Comparison of ENCODE assay signal across 8 cellular contexts in the genomic region with DNA sequence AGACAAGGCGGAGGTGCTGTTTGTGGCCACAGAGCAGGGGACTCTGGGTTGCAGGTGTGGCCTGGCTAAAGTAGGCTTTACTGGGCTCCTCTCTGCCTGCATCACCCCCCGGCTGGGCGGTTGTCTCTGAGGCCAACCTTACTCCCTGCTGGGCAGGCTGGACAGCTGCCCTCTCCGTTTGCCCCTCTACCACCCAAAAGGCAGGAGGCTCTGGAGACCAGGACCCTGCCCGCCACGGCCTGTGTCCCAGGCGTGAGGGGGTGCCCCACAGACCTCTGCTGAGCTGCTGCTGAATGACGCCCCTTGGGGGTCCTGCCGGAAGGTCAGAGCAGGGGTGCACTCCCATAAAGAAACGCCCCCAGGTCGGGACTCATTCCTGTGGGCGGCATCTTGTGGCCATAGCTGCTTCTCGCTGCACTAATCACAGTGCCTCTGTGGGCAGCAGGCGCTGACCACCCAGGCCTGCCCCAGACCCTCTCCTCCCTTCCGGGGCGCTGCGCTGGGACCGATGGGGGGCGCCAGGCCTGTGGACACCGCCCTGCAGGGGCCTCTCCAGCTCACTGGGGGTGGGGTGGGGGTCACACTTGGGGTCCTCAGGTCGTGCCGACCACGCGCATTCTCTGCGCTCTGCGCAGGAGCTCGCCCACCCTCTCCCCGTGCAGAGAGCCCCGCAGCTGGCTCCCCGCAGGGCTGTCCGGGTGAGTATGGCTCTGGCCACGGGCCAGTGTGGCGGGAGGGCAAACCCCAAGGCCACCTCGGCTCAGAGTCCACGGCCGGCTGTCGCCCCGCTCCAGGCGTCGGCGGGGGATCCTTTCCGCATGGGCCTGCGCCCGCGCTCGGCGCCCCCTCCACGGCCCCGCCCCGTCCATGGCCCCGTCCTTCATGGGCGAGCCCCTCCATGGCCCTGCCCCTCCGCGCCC. TPM values are rescaled to one million over a fixed set of nuclear protein-coding genes. Genes with fewer than 3 reads are reported as not detected.
A peak's percentile ranks its signal among the peaks of the same experiment; 100 is the strongest.
DNase-seq lines count a peak whose midpoint lies in the region; ATAC-seq and TF ChIP-seq lines count a peak whose summit lies in the region.

No MANE protein-coding gene starts in this region.

- no peak for DNase-seq in activated CD8-positive, alpha-beta memory T cell treated with anti-CD3 and anti-CD28 coated beads, Interleukin-2, amount 10 ng/mL, durations not matched to agents 7 days and 5 days
- DNase-seq in activated CD8-positive, alpha-beta memory T cell treated with anti-CD3 and anti-CD28 coated beads, Interleukin-2, amount 50 U/mL, for 48 hours: no peak
- DNase-seq in activated B cell treated with CpG ODN at 0.5 μM for 24 hours: no peak
- peak; percentile 6 for DNase-seq in stimulated activated naive CD8-positive, alpha-beta T cell treated with anti-CD3 and anti-CD28 coated beads, Interleukin-15, Interleukin-2, amounts not matched to agents 100 U/mL and 50 U/mL, for 24 hours
- DNase-seq in AG20443 (ENCODE audit: low spot score): no peak
- no peak for DNase-seq in NCI-H446 (lab: John Stamatoyannopoulos, UW)

- H3K27me3 Mint-ChIP-seq in activated CD8-positive, alpha-beta memory T cell treated with anti-CD3 and anti-CD28 coated beads, Interleukin-2, amount 10 ng/mL, durations not matched to agents 7 days and 5 days: no peaks in the 10 kb centered on the region
- no peaks in the 10 kb centered on the region for H3K27me3 Mint-ChIP-seq in activated B cell treated with CpG ODN at 0.5 μM for 24 hours

- peak overlapping the region; percentile 53 for H3K4me3 ChIP-seq in iPS-11a (ENCODE audit: low read depth, low read length)

- peak overlapping the region; percentile 33 for H3K4me3 Mint-ChIP-seq in activated CD8-positive, alpha-beta memory T cell treated with anti-CD3 and anti-CD28 coated beads, Interleukin-2, amount 10 ng/mL, durations not matched to agents 7 days and 5 days
- H3K4me3 Mint-ChIP-seq in activated B cell treated with CpG ODN at 0.5 μM for 24 hours: peak overlapping the region; percentile 19

- intact Hi-C loops in activated B cell treated with CpG ODN at 0.5 μM for 24 hours (cut with micrococcal nuclease): loop anchor here (1.0 to 10.0 kb wide), 11 partner anchors 12 to 1359 kb away; a partner anchor contains a TSS

- peaks cover 22% of the 10 kb centered on the region for H3K4me1 Mint-ChIP-seq in activated CD8-positive, alpha-beta memory T cell treated with anti-CD3 and anti-CD28 coated beads, Interleukin-2, amount 10 ng/mL, durations not matched to agents 7 days and 5 days
- H3K4me1 Mint-ChIP-seq in activated B cell treated with CpG ODN at 0.5 μM for 24 hours: peaks cover 31% of the 10 kb centered on the region

- no peak overlapping the region for H3K27ac Mint-ChIP-seq in activated CD8-positive, alpha-beta memory T cell treated with anti-CD3 and anti-CD28 coated beads, Interleukin-2, amount 10 ng/mL, durations not matched to agents 7 days and 5 days
- no peak overlapping the region for H3K27ac Mint-ChIP-seq in activated B cell treated with CpG ODN at 0.5 μM for 24 hours

- no peaks in the 10 kb centered on the region for H3K36me3 Mint-ChIP-seq in activated CD8-positive, alpha-beta memory T cell treated with anti-CD3 and anti-CD28 coated beads, Interleukin-2, amount 10 ng/mL, durations not matched to agents 7 days and 5 days
- peaks cover 7% of the 10 kb centered on the region for H3K36me3 Mint-ChIP-seq in activated B cell treated with CpG ODN at 0.5 μM for 24 hours (ENCODE audit: low read depth)

- POLR2A ChIA-PET in activated B cell treated with CpG ODN at 0.5 μM for 24 hours (lab: Charles Lee): interaction anchor here (0.6 to 4.3 kb wide), 9 partner anchors 12 to 1190 kb away, joined by 3 to 29 read pairs (median 8); a partner anchor contains a TSS

- peak; percentile 68 for ATAC-seq in activated CD8-positive, alpha-beta memory T cell treated with anti-CD3 and anti-CD28 coated beads, Interleukin-2, amount 10 ng/mL, durations not matched to agents 7 days and 5 days
- ATAC-seq in HG03095 (IDR thresholded peaks at IDR 0.05; ENCODE audit: unreplicated experiment): peak; percentile 26
- no peak for ATAC-seq in activated B cell treated with CpG ODN at 0.5 μM for 24 hours (ENCODE audit: low read depth)
- ATAC-seq in stimulated activated naive CD8-positive, alpha-beta T cell treated with anti-CD3 and anti-CD28 coated beads, Interleukin-15, Interleukin-2, amounts not matched to agents 100 U/mL and 50 U/mL, for 24 hours: peak; percentile 60

- TF ChIP-seq CTCF in activated B cell treated with CpG ODN at 0.5 μM for 24 hours (IDR thresholded peaks at IDR 0.05): no peak

- CTCF ChIA-PET in activated CD8-positive, alpha-beta memory T cell treated with anti-CD3 and anti-CD28 coated beads, Interleukin-2, amount 10 ng/mL, durations not matched to agents 7 days and 5 days (lab: Charles Lee): interaction anchor here (0.8 to 1.6 kb wide), 3 partner anchors 27 to 111 kb away, joined by 3 read pairs; a partner anchor contains a TSS
- CTCF ChIA-PET in activated B cell treated with CpG ODN at 0.5 μM for 24 hours (lab: Charles Lee): interaction anchor here (1.3 kb wide), 1 partner anchor 28 kb away, joined by 3 read pairs; no protein-coding TSS in a partner anchor

- H3K9me3 Mint-ChIP-seq in activated CD8-positive, alpha-beta memory T cell treated with anti-CD3 and anti-CD28 coated beads, Interleukin-2, amount 10 ng/mL, durations not matched to agents 7 days and 5 days (ENCODE audit: low read depth): no peaks in the 10 kb centered on the region
- no peaks in the 10 kb centered on the region for H3K9me3 Mint-ChIP-seq in activated B cell treated with CpG ODN at 0.5 μM for 24 hours

RNA-seq across cellular contexts. Expression of a gene that starts 0.9 kb away (rescaled TPM):
- total RNA-seq in activated CD8-positive, alpha-beta memory T cell treated with anti-CD3 and anti-CD28 coated beads, Interleukin-2, amount 10 ng/mL, durations not matched to agents 7 days and 5 days: not detected
- total RNA-seq in activated B cell treated with CpG ODN at 0.5 μM for 24 hours: not detected in 2 replicates

RNA-seq across cellular contexts. Expression of a gene that starts 1.1 kb away (rescaled TPM):
- total RNA-seq in activated CD8-positive, alpha-beta memory T cell treated with anti-CD3 and anti-CD28 coated beads, Interleukin-2, amount 10 ng/mL, durations not matched to agents 7 days and 5 days: 10 to 100 TPM; 52.2 to 72.7 TPM
- 239 and 242 TPM in 2 replicates for total RNA-seq in activated B cell treated with CpG ODN at 0.5 μM for 24 hours
